In genomic region chr20:2261105-2261504, GRCh38 we compare ENCODE assay signal across 28 cellular contexts. TPM values are rescaled to one million over a fixed set of nuclear protein-coding genes. Genes with fewer than 3 reads are reported as not detected.
DNase-seq lines count a peak whose midpoint lies in the region; ATAC-seq and TF ChIP-seq lines count a peak whose summit lies in the region.
"Had no signal": no experiment of that assay in that cellular context is flagged by ENCODE, and none has a peak within 500 bp of the region (broad histone marks: within the 10 kb centered on the region; RNA-seq: fewer than 3 reads in every experiment).

No MANE protein-coding gene starts in this region.

- TF ChIP-seq EP300 in tibial nerve (IDR thresholded peaks at IDR 0.05), result no peak

- TF ChIP-seq POLR2A in right lobe of liver (IDR thresholded peaks at IDR 0.05), result no peak
- TF ChIP-seq POLR2A in tibial nerve (IDR thresholded peaks at IDR 0.05), result no peak
- TF ChIP-seq POLR2A in body of pancreas (IDR thresholded peaks at IDR 0.05), result no peak

- H3K27me3 ChIP-seq in RWPE2 (ENCODE audit: insufficient read depth, poor library complexity, severe bottlenecking) (no peaks in the 10 kb centered on the region), right lobe of liver (no peaks in the 10 kb centered on the region), tibial nerve (no peaks in the 10 kb centered on the region), body of pancreas (no peaks in the 10 kb centered on the region)
- H3K27me3 ChIP-seq: gastrocnemius medialis, thyroid gland had no signal

- H3K4me3 ChIP-seq in RWPE2 (ENCODE audit: severe bottlenecking), result no peak overlapping the region
- H3K4me3 ChIP-seq in right lobe of liver, result no peak overlapping the region
- H3K4me3 ChIP-seq in tibial nerve, result no peak overlapping the region
- no peak overlapping the region for H3K4me3 ChIP-seq in body of pancreas
- no peak overlapping the region for H3K4me3 ChIP-seq in coronary artery
- H3K4me3 ChIP-seq: gastrocnemius medialis, thyroid gland had no signal

- H3K27ac ChIP-seq in RWPE2 (ENCODE audit: poor library complexity, severe bottlenecking) (no peak overlapping the region), right lobe of liver (no peak overlapping the region), tibial nerve (no peak overlapping the region), body of pancreas (no peak overlapping the region), coronary artery (no peak overlapping the region)
- H3K27ac ChIP-seq: C4-2B, gastrocnemius medialis, thyroid gland, WERI-Rb-1 had no signal

- 19% methylated on average over 3 of the region's 7 CpGs for WGBS in right lobe of liver (ENCODE audit: insufficient coverage, low coverage, low lambda C conversion rate, missing lambda C conversion rate)
- WGBS in tibial nerve, 2 donors, result 65 to 73% methylated on average over 7 of the region's 7 CpGs
- 40 to 50% methylated on average over 7 of the region's 7 CpGs for WGBS in body of pancreas, 2 donors

- no peaks in the 10 kb centered on the region for H3K4me1 ChIP-seq in RWPE2 (ENCODE audit: insufficient read depth, poor library complexity, severe bottlenecking)
- H3K4me1 ChIP-seq in right lobe of liver, result peaks cover 0 to 37% (median 17%) of the 10 kb centered on the region in 4 donors
- no peaks in the 10 kb centered on the region for H3K4me1 ChIP-seq in tibial nerve
- peaks cover 15% of the 10 kb centered on the region for H3K4me1 ChIP-seq in body of pancreas
- H3K4me1 ChIP-seq: gastrocnemius medialis, thyroid gland had no signal

- TF ChIP-seq CTCF in RWPE2 (IDR thresholded peaks at IDR 0.05; ENCODE audit: poor library complexity, severe bottlenecking) (no peak), right lobe of liver (IDR thresholded peaks at IDR 0.05) (peak in 1 of 4 donors; percentile 9), tibial nerve (IDR thresholded peaks at IDR 0.05) (no peak), body of pancreas (IDR thresholded peaks at IDR 0.05) (no peak), coronary artery (IDR thresholded peaks at IDR 0.05) (no peak)

- no peaks in the 10 kb centered on the region for H3K9me3 ChIP-seq in RWPE2 (ENCODE audit: severe bottlenecking)
- H3K9me3 ChIP-seq in right lobe of liver, result no peaks in the 10 kb centered on the region
- no peaks in the 10 kb centered on the region for H3K9me3 ChIP-seq in tibial nerve
- H3K9me3 ChIP-seq in body of pancreas, result no peaks in the 10 kb centered on the region
- H3K9me3 ChIP-seq: gastrocnemius medialis, thyroid gland had no signal

- 0 out of 3 replicates have a peak, but pooled peaks have one; percentile 27 for ATAC-seq in RWPE2 (ENCODE audit: low read depth)
- ATAC-seq in right lobe of liver, result peak; percentile 88 to 96 (median 91)
- no peak for ATAC-seq in body of pancreas
- ATAC-seq in GM21528 (IDR thresholded peaks at IDR 0.05; ENCODE audit: low FRiP score, unreplicated experiment), result no peak
- ATAC-seq: gastrocnemius medialis; naive thymus-derived CD8-positive, alpha-beta T cell; stimulated activated naive CD8-positive, alpha-beta T cell treated with anti-CD3 and anti-CD28 coated beads, Interleukin-15, Interleukin-2, amounts not matched to agents 100 U/mL and 50 U/mL, for 24 hours had no signal

- peak; percentile 51 for DNase-seq in COLO668 (lab: John Stamatoyannopoulos, UW; ENCODE audit: unreplicated experiment)
- peak; percentile 77 for DNase-seq in LoVo (ENCODE audit: low spot score)
- no peak for DNase-seq in RWPE2 (ENCODE audit: low spot score)
- DNase-seq in right lobe of liver, result peak; percentile 66 to 86 (median 84)
- DNase-seq in tibial nerve (ENCODE audit: low spot score in 2 of 2), result no peak
- no peak for DNase-seq in body of pancreas
- no peak for DNase-seq in coronary artery (ENCODE audit: low spot score)
- DNase-seq: activated CD4-positive, alpha-beta T cell treated with anti-CD3 and anti-CD28 coated beads, Interleukin-2, amount 50 U/mL, for 4 hours; activated gamma-delta T cell; activated T-cell treated with anti-CD3 and anti-CD28 coated beads for 4 hours; DMS 273 treated with DMSO at 0.1 percent for 48 hours; effector CD4-positive, alpha-beta T cell; erythroblast; gastrocnemius medialis; KG1; kidney glomerular epithelial cell; naive thymus-derived CD8-positive, alpha-beta T cell; NCI-H1048; stimulated activated CD4-positive, alpha-beta T cell treated with anti-CD3 and anti-CD28 coated beads, Interleukin-2, amount 100 ng/mL, for 24 hours; stimulated activated naive CD8-positive, alpha-beta T cell treated with anti-CD3 and anti-CD28 coated beads, Interleukin-15, Interleukin-2, amounts not matched to agents 100 U/mL and 50 U/mL, for 24 hours; thyroid gland; WERI-Rb-1 had no signal

- intact Hi-C loops in right lobe of liver (cut with DNase I), result no loop called here
- intact Hi-C loops in body of pancreas (cut with DNase I), result no loop called here

- H3K36me3 ChIP-seq in RWPE2 (ENCODE audit: low read depth), result no peaks in the 10 kb centered on the region
- no peaks in the 10 kb centered on the region for H3K36me3 ChIP-seq in right lobe of liver
- no peaks in the 10 kb centered on the region for H3K36me3 ChIP-seq in tibial nerve
- no peaks in the 10 kb centered on the region for H3K36me3 ChIP-seq in body of pancreas (replicated peaks in 1 of 2; ENCODE audit: insufficient read depth in 1 of 2, low read depth in 2 of 2)
- H3K36me3 ChIP-seq: gastrocnemius medialis, thyroid gland, WERI-Rb-1 had no signal

RNA-seq across cellular contexts. Expression of gene TGM3, which starts 34.7 kb away (rescaled TPM):
- total RNA-seq in right lobe of liver, result 1 to 10 TPM in 1 of 6 experiments, under 1 TPM in 3, not detected in 2; 0.15 to 3.0 (median 0.30) TPM
- not detected for total RNA-seq in tibial nerve
- total RNA-seq in body of pancreas, result under 1 TPM in 1 of 2 donors, not detected in 1; 0.26 TPM
- total RNA-seq: G401; gastrocnemius medialis; naive thymus-derived CD8-positive, alpha-beta T cell; posterior vena cava; SK-MEL-5; T-helper 2 cell treated with Interferon-gamma antibody and Interleukin-4, amounts not matched to agents 100 ng/mL and 5 ng/mL, for 36 hours; thyroid gland had no signal

Comparison
In these comparisons a context has a peak if more than half of its experiments do, and no peak if none do; other contexts are left out.
1. DNase-seq: peak in COLO668 (single experiment), LoVo (single experiment) and right lobe of liver (3 of 3); none in RWPE2 (single experiment), tibial nerve (0 of 2), body of pancreas (0 of 4) and coronary artery (single experiment).
2. ATAC-seq: peak in RWPE2 (single experiment) and right lobe of liver (4 of 4); none in body of pancreas (single experiment) and GM21528 (single experiment).